In the genomic region with DNA sequence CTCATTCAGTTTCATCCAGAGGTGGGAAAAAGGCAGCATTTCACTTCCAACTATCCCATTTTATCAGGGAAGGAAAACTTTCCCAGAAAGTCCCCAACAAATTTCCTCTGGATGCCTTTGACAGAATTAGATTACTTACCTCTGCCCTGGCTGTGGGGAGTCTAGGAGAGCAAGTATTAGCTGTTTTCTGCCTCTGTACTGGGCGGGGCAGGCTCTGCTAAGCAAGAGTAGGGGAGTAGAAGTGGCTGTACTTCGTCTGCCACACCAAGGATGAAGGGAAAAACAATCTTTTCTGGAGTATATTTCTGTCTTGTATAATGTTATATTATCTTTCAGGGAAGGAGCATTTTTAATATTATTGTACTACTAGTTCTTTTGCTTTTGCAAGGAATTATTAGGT, we compare ENCODE assay signal across 15 cellular contexts.
DNase-seq lines count a peak whose midpoint lies in the region; ATAC-seq, FAIRE-seq and TF ChIP-seq lines count a peak whose summit lies in the region.
"Had no signal": no experiment of that assay in that cellular context is flagged by ENCODE, and none has a peak within 500 bp of the region (broad histone marks: within the 10 kb centered on the region; RNA-seq: fewer than 3 reads in every experiment).

No MANE protein-coding gene starts in this region.

- H3K4me1 Mint-ChIP-seq in MCF 10A (ENCODE audit: insufficient read depth, unreplicated experiment) = peaks cover 18% of the 10 kb centered on the region

- dilution Hi-C loops in mammary epithelial cell (cut with HindIII; ENCODE audit: low sequenced_read_pairs) = no loop called here

- H3K27ac Mint-ChIP-seq in MCF 10A (ENCODE audit: low read depth, unreplicated experiment) = peak overlapping the region; percentile 56
- H3K27ac Mint-ChIP-seq: HFFc6 had no signal

- H3K27me3 ChIP-seq in mammary epithelial cell (ENCODE audit: insufficient read depth, low read length) = no peaks in the 10 kb centered on the region
- H3K27me3 ChIP-seq in small intestine (ENCODE audit: control insufficient read depth in 2 of 2, insufficient read depth in 2 of 2, low read length in 2 of 2) = no peaks in the 10 kb centered on the region
- H3K27me3 ChIP-seq in lower lobe of right lung (ENCODE audit: low read depth) = no peaks in the 10 kb centered on the region
- H3K27me3 ChIP-seq: BLaER1 had no signal

- BruUV-seq in MCF 10A (replicated peaks; lab: Mats Ljungman, UMichigan) (no TSS peak), mammary epithelial cell (replicated peaks; lab: Mats Ljungman, UMichigan) (no TSS peak)

- FAIRE-seq in small intestine (lab: Jason Lieb, UNC) = no peak

- peaks cover 54% of the 10 kb centered on the region for H3K36me3 Mint-ChIP-seq in MCF 10A (ENCODE audit: insufficient read depth, unreplicated experiment)

- intact Hi-C loops in MCF 10A (cut with micrococcal nuclease) (no loop called here), mammary epithelial cell (cut with micrococcal nuclease) (no loop called here), left colon (cut with DNase I, micrococcal nuclease) (no loop called here), lower lobe of right lung (cut with DNase I) (no loop called here)

- no peak overlapping the region for H3K9ac ChIP-seq in mammary epithelial cell (ENCODE audit: insufficient read depth, low read length)
- H3K9ac ChIP-seq: BLaER1 had no signal

- H3K4me1 ChIP-seq in mammary epithelial cell (ENCODE audit: insufficient read depth, low read length) (peaks cover 17% of the 10 kb centered on the region), small intestine (ENCODE audit: control insufficient read depth in 2 of 2, insufficient read depth in 1 of 2, low read depth in 1 of 2, low read length in 1 of 2) (no peaks in the 10 kb centered on the region), lower lobe of right lung (no peaks in the 10 kb centered on the region)
- H3K4me1 ChIP-seq: BLaER1 had no signal

- 78% methylated on average over 2 of the region's 2 CpGs for WGBS in mammary epithelial cell (ENCODE audit: low coverage, missing lambda C conversion rate)
- 61 to 70% (median 68%) methylated on average over 2 of the region's 2 CpGs for WGBS in small intestine, 3 donors

- H3K36me3 ChIP-seq in mammary epithelial cell (ENCODE audit: insufficient read depth, low read length) = peaks cover 2% of the 10 kb centered on the region
- peaks cover 0 to 4% of the 10 kb centered on the region in 2 donors for H3K36me3 ChIP-seq in small intestine (ENCODE audit: control insufficient read depth in 2 of 2, insufficient read depth in 2 of 2, low read length in 2 of 2)
- peaks cover 8% of the 10 kb centered on the region for H3K36me3 ChIP-seq in lower lobe of right lung

- DNase-seq in MCF 10A (ENCODE audit: unreplicated experiment) (no peak), mammary epithelial cell (no peak), left colon (no peak), small intestine (peak; percentile 23), NCI-H146 treated with DMSO at 0.1 percent for 48 hours (lab: John Stamatoyannopoulos, UW; ENCODE audit: unreplicated experiment) (no peak), lower lobe of right lung (no peak)
- DNase-seq: 8988T, AML-193, DMS53, GF-D8, HCEC 1CT, HFFc6 had no signal

- POLR2A ChIA-PET in MCF 10A (lab: Yijun Ruan, JAX) = interaction anchor here (1.0 kb wide), 1 partner anchor 13 kb away, joined by 3 read pairs; no protein-coding TSS in a partner anchor

- TF ChIP-seq CTCF in MCF 10A (IDR thresholded peaks at IDR 0.05; ENCODE audit: unreplicated experiment) (no peak), mammary epithelial cell (conservative IDR thresholded peaks at IDR 0.05 in 1 of 2, IDR thresholded peaks at IDR 0.05 in 1 of 2; ENCODE audit: extremely low read depth in 1 of 2, insufficient read depth in 1 of 2, low read depth in 1 of 2, low read length in 2 of 2) (no peak), lower lobe of right lung (IDR thresholded peaks at IDR 0.05) (no peak)

- CTCF ChIA-PET in MCF 10A (lab: Yijun Ruan, JAX) (interaction anchor here (0.8 to 1.0 kb wide), 2 partner anchors 15 to 88 kb away, joined by 3 read pairs; no protein-coding TSS in a partner anchor), mammary epithelial cell (lab: Charles Lee; ENCODE audit: low non-redundant PET) (no interaction called here)

- ATAC-seq in left colon (peak; percentile 33), lower lobe of right lung (no peak), HG02884 (IDR thresholded peaks at IDR 0.05; ENCODE audit: unreplicated experiment) (no peak)

- peaks cover 3% of the 10 kb centered on the region for H3K79me2 ChIP-seq in mammary epithelial cell (ENCODE audit: insufficient read depth, low read length)

- H4K20me1 ChIP-seq in mammary epithelial cell (ENCODE audit: insufficient read depth, low read length) = no peaks in the 10 kb centered on the region
- H4K20me1 ChIP-seq: BLaER1 had no signal

- H3K9me3 ChIP-seq in mammary epithelial cell (replicated peaks; ENCODE audit: insufficient read depth, low read length) (no peaks in the 10 kb centered on the region), small intestine (ENCODE audit: control insufficient read depth, low read depth) (no peaks in the 10 kb centered on the region), lower lobe of right lung (no peaks in the 10 kb centered on the region)
- H3K9me3 ChIP-seq: BLaER1 had no signal

- no peaks in the 10 kb centered on the region for H3K27me3 Mint-ChIP-seq in MCF 10A (ENCODE audit: insufficient read depth, unreplicated experiment)

- H3K4me3 ChIP-seq in mammary epithelial cell (replicated peaks in 1 of 3; ENCODE audit: insufficient read depth in 1 of 3, low read depth in 2 of 3, low read length in 3 of 3) = no peak overlapping the region
- no peak overlapping the region for H3K4me3 ChIP-seq in small intestine (ENCODE audit: low read depth in 1 of 2, low read length in 2 of 2)
- no peak overlapping the region for H3K4me3 ChIP-seq in lower lobe of right lung
- H3K4me3 ChIP-seq: BLaER1 had no signal

- no peaks in the 10 kb centered on the region for H3K9me3 Mint-ChIP-seq in MCF 10A (ENCODE audit: unreplicated experiment)
- H3K9me3 Mint-ChIP-seq: HFFc6 had no signal

- H3K27ac ChIP-seq in mammary epithelial cell (ENCODE audit: insufficient read depth, low read depth, low read length) (no peak overlapping the region), small intestine (ENCODE audit: low read depth in 1 of 2, low read length in 1 of 2) (no peak overlapping the region), lower lobe of right lung (no peak overlapping the region)
- H3K27ac ChIP-seq: BLaER1, HL-60 had no signal

- H3K4me3 Mint-ChIP-seq in MCF 10A (ENCODE audit: unreplicated experiment) = no peak overlapping the region
- H3K4me3 Mint-ChIP-seq: HFFc6 had no signal

- no peak overlapping the region for H2AFZ ChIP-seq in mammary epithelial cell (ENCODE audit: low read depth, low read length)

- in situ Hi-C loops in mammary epithelial cell (cut with MboI; ENCODE audit: low sequenced_read_pairs in 2 of 2) = no loop called here

- no peak overlapping the region for H3K4me2 ChIP-seq in mammary epithelial cell (ENCODE audit: insufficient read depth, low read depth, low read length)
- H3K4me2 ChIP-seq: BLaER1 had no signal
